1 cellular context compared by ENCODE assay signal in genomic region chr2:239544846-239545465, GRCh38.
TF ChIP-seq lines count a peak whose summit lies in the region.

No MANE protein-coding gene starts in this region.

TF ChIP-seq in WTC11, 78 proteins besides CTCF, POLR2A, EP300 and RAD21 (continued from another document):
- TF ChIP-seq ZNF512 (CRISPR knock-in tag; IDR thresholded peaks at IDR 0.05; ENCODE audit: borderline replicate concordance) (no peak), TCF7 (CRISPR knock-in tag; IDR thresholded peaks at IDR 0.05; ENCODE audit: low read depth) (no peak), MYBL2 (CRISPR knock-in tag; IDR thresholded peaks at IDR 0.05) (no peak)
